ENCODE assay signal across 9 cellular contexts in genomic region chr2:29524652-29525051, GRCh38.
"Had no signal": no experiment of that assay in that cellular context is flagged by ENCODE, and none has a peak within 500 bp of the region (broad histone marks: within the 10 kb centered on the region; RNA-seq: fewer than 3 reads in every experiment).

No MANE protein-coding gene starts in this region.

- H3K4me2 ChIP-seq: GM23338, KMS-11 had no signal

- ATAC-seq: GM23338 had no signal

- H2AFZ ChIP-seq: GM23338 had no signal

- FAIRE-seq: H1, H54 had no signal

- DNase-seq: H9, HCEC 1CT, HFFc6, KBM-7 had no signal

- H3K27ac ChIP-seq: HL-60, KMS-11 had no signal

- H3K9ac ChIP-seq: KMS-11 had no signal

- H3K4me3 ChIP-seq: GM23338 had no signal
